1 cellular context compared by ENCODE assay signal in genomic region chr2:226772389-226773179, GRCh38.
TF ChIP-seq lines count a peak whose summit lies in the region.

No MANE protein-coding gene starts in this region.

TF ChIP-seq in K562, 482 proteins besides CTCF, POLR2A, EP300 and RAD21 (continued from another document and continues in another):
- no peak for TF ChIP-seq HOXB6 (CRISPR knock-in tag; IDR thresholded peaks at IDR 0.05; ENCODE audit: borderline replicate concordance)
- peak; percentile 34; the same call in 1 of the 2 replicates for TF ChIP-seq GATAD2A (IDR thresholded peaks at IDR 0.05)
- no peak for TF ChIP-seq PTRF (tag; IDR thresholded peaks at IDR 0.05)
- no peak for TF ChIP-seq ZBED1 (IDR thresholded peaks at IDR 0.05)
- no peak for TF ChIP-seq ZFP30 (CRISPR knock-in tag; IDR thresholded peaks at IDR 0.05; ENCODE audit: borderline replicate concordance)
- no peak for TF ChIP-seq ZNF347 (CRISPR knock-in tag; IDR thresholded peaks at IDR 0.05; ENCODE audit: low read depth)
- no peak for TF ChIP-seq PPARD (CRISPR knock-in tag; IDR thresholded peaks at IDR 0.05)
- TF ChIP-seq ZNF41 (CRISPR knock-in tag; conservative IDR thresholded peaks at IDR 0.05) = no peak
- no peak for TF ChIP-seq GTF3C2 (IDR thresholded peaks at IDR 0.05; ENCODE audit: borderline replicate concordance, extremely low read depth, insufficient read length)
- peak; percentile 87 for TF ChIP-seq NCOR1 (IDR thresholded peaks at IDR 0.05)
- TF ChIP-seq MITF (IDR thresholded peaks at IDR 0.05) = no peak
- TF ChIP-seq SPI1 (IDR thresholded peaks at IDR 0.05; ENCODE audit: borderline replicate concordance, low read depth, low read length) = peak; percentile 76
- TF ChIP-seq MAFF (IDR thresholded peaks at IDR 0.05; ENCODE audit: low read length) = no peak
- TF ChIP-seq RCOR1 (IDR thresholded peaks at IDR 0.05; ENCODE audit: borderline replicate concordance in 1 of 2, low read depth in 2 of 2, low read length in 2 of 2) = peak; percentile 59 to 98; a peak in 3 of 4 replicates
- TF ChIP-seq ZMIZ1 (IDR thresholded peaks at IDR 0.05; ENCODE audit: low read depth in 2 of 2, low read length in 2 of 2) = peak in 1 of 2 experiments; percentile 77; a peak in 1 of 4 replicates
- no peak for TF ChIP-seq ETV5 (CRISPR knock-in tag; IDR thresholded peaks at IDR 0.05; ENCODE audit: low read depth)
- TF ChIP-seq ZNF696 (CRISPR knock-in tag; conservative IDR thresholded peaks at IDR 0.05) = no peak
- peak; percentile 89 for TF ChIP-seq SOX6 (IDR thresholded peaks at IDR 0.05)
- peak; percentile 56; the same call in 1 of the 2 replicates for TF ChIP-seq GATA2 (CRISPR knock-in tag; IDR thresholded peaks at IDR 0.05)
- no peak for TF ChIP-seq SAP30 (IDR thresholded peaks at IDR 0.05; ENCODE audit: borderline replicate concordance, insufficient read depth, low read depth, low read length, poor library complexity, severe bottlenecking)
- TF ChIP-seq TCFL5 (CRISPR knock-in tag; conservative IDR thresholded peaks at IDR 0.05) = no peak
- peak; percentile 63; the same call in 1 of the 2 replicates for TF ChIP-seq FOXM1 (IDR thresholded peaks at IDR 0.05; ENCODE audit: low read depth)
- no peak for TF ChIP-seq FOXM1 (CRISPR knock-in tag; IDR thresholded peaks at IDR 0.05; ENCODE audit: low read depth)
- no peak; a peak in 2 of 4 replicates for TF ChIP-seq FOXK2 (conservative IDR thresholded peaks at IDR 0.05 in 1 of 2, IDR thresholded peaks at IDR 0.05 in 1 of 2; ENCODE audit: low read depth in 2 of 2)
- no peak for TF ChIP-seq E2F5 (CRISPR knock-in tag; IDR thresholded peaks at IDR 0.05)
- TF ChIP-seq TEAD1 (CRISPR knock-in tag; IDR thresholded peaks at IDR 0.05) = peak in 1 of 2 experiments; percentile 70; a peak in 1 of 4 replicates
- TF ChIP-seq ARNT (IDR thresholded peaks at IDR 0.05) = peak in 1 of 2 experiments; percentile 90; a peak in 2 of 4 replicates
- peak in 1 of 2 experiments; percentile 93; a peak in 2 of 4 replicates for TF ChIP-seq HDAC1 (IDR thresholded peaks at IDR 0.05)
- no peak for TF ChIP-seq ZBTB49 (CRISPR knock-in tag; IDR thresholded peaks at IDR 0.05; ENCODE audit: borderline replicate concordance)
- peak; percentile 77 for TF ChIP-seq TAL1 (IDR thresholded peaks at IDR 0.05)
- TF ChIP-seq MAFG (tag; conservative IDR thresholded peaks at IDR 0.05) = peak; percentile 13; the same call in 1 of the 2 replicates
- TF ChIP-seq ATF1 (CRISPR knock-in tag; IDR thresholded peaks at IDR 0.05) = no peak
- TF ChIP-seq ATF1 (tag; IDR thresholded peaks at IDR 0.05) = peak; percentile 29; the same call in 1 of the 2 replicates
- TF ChIP-seq FOXP4 (CRISPR knock-in tag; IDR thresholded peaks at IDR 0.05; ENCODE audit: borderline replicate concordance) = no peak
- no peak for TF ChIP-seq TAF7 (tag; IDR thresholded peaks at IDR 0.05)
- peak; percentile 83 for TF ChIP-seq GABPA (tag; conservative IDR thresholded peaks at IDR 0.05; ENCODE audit: low read depth)
- peak; percentile 20; the same call in 1 of the 2 replicates for TF ChIP-seq C11orf30 (IDR thresholded peaks at IDR 0.05; ENCODE audit: low read depth)
- peak; percentile 80 for TF ChIP-seq ZNF175 (CRISPR knock-in tag; IDR thresholded peaks at IDR 0.05; ENCODE audit: low read depth)
- no peak for TF ChIP-seq MAFK (IDR thresholded peaks at IDR 0.05; ENCODE audit: low read length)
- TF ChIP-seq FOXA1 (IDR thresholded peaks at IDR 0.05; ENCODE audit: borderline replicate concordance) = peak; percentile 86
- no peak for TF ChIP-seq PTTG1 (tag; IDR thresholded peaks at IDR 0.05; ENCODE audit: low read depth)
- no peak for TF ChIP-seq NR4A1 (CRISPR knock-in tag; IDR thresholded peaks at IDR 0.05)
- TF ChIP-seq NR4A1 (tag; IDR thresholded peaks at IDR 0.05) = no peak
- TF ChIP-seq ID3 (CRISPR knock-in tag; IDR thresholded peaks at IDR 0.05) = no peak
- TF ChIP-seq ID3 (tag; IDR thresholded peaks at IDR 0.05) = peak; percentile 80; the same call in 1 of the 2 replicates
